12 cellular contexts compared by ENCODE assay signal in the genomic region with DNA sequence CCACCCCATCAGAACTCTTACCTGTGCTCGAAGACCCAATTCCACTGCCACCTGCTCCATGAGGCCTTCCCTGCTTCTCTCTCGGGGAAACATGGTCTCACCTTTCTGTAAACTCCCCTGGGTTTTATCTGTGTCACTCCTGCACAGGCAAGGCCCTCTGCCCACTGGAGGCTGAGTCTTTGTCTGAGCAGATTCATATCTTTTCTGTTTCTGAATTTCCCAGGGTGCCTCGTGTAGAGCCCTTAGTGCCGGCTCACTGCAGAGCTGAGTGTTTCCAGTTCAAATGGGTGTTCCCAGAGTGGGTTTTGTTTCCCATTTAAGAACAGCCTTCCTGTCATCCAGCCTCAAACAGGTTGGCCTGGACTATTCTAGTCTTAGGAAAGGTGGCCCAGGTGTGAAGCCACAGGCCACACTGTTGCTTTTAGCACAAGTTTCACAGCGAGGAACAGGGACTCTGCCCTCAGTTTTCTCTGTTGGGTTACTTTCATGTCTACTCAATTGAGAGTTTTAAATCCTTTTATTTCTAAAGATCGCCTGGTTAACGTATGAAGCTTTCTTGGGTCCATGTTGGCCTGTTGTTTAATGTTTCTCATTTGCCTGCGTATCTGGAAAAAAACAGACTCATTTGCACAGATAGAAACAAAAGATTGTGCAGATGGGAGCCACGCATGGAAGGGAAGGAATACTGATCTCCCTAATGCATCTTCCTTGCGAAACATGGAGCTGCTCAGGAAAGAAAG.
DNase-seq lines count a peak whose midpoint lies in the region; ATAC-seq and TF ChIP-seq lines count a peak whose summit lies in the region.
"Had no signal": no experiment of that assay in that cellular context is flagged by ENCODE, and none has a peak within 500 bp of the region (broad histone marks: within the 10 kb centered on the region; RNA-seq: fewer than 3 reads in every experiment).

No MANE protein-coding gene starts in this region.

- intact Hi-C loops in activated CD4-positive, alpha-beta memory T cell treated with anti-CD3 and anti-CD28 coated beads for 36 hours (cut with micrococcal nuclease): loop anchor here (2.0 kb wide), 1 partner anchor 22 kb away; no protein-coding TSS in a partner anchor

- DNase-seq in activated CD4-positive, alpha-beta memory T cell treated with anti-CD3 and anti-CD28 coated beads for 36 hours: no peak
- DNase-seq in activated CD4-positive, alpha-beta memory T cell treated with anti-CD3 and anti-CD28 coated beads, Interleukin-2, amount 10 ng/mL, durations not matched to agents 7 days and 5 days: no peak
- DNase-seq in NCI-H2107 (lab: John Stamatoyannopoulos, UW) (peak; percentile 70), brain microvascular endothelial cell (no peak), H9 (no peak)
- no peak for DNase-seq in effector memory CD8-positive, alpha-beta T cell
- DNase-seq in stimulated activated naive B cell treated with anti-CD40 and anti-IgM and Interleukin-4, amounts not matched to agents 10 μg/mL and 1 μg/mL and 100 μg/mL, for 72 hours: no peak
- DNase-seq: activated T-cell treated with anti-CD3 and anti-CD28 coated beads, Interleukin-2, amount 50 U/mL, for 1 hour; anterior cingulate cortex; stimulated activated CD4-positive, alpha-beta T cell treated with anti-CD3 and anti-CD28 coated beads, Interleukin-15, amount 100 ng/mL, for 24 hours had no signal

- no peak overlapping the region for H3K4me2 ChIP-seq in H9 (ENCODE audit: insufficient read depth, insufficient read length, low read length)

- no peak overlapping the region for H4K8ac ChIP-seq in H9 (replicated peaks; ENCODE audit: insufficient read length, low read depth, low read length)

- H3K4me1 ChIP-seq in H9 (ENCODE audit: insufficient read depth, low read length): peaks cover 7% of the 10 kb centered on the region

- no peaks in the 10 kb centered on the region for H3K36me3 ChIP-seq in brain microvascular endothelial cell (replicated peaks)

- no peak for ATAC-seq in effector memory CD8-positive, alpha-beta T cell (replicated peaks)
- no peak for ATAC-seq in stimulated activated naive B cell treated with anti-CD40 and anti-IgM and Interleukin-4, amounts not matched to agents 10 μg/mL and 1 μg/mL and 100 μg/mL, for 72 hours (replicated peaks)
- ATAC-seq in HG02642 (IDR thresholded peaks at IDR 0.05; ENCODE audit: poor library complexity, unreplicated experiment): no peak

- no peak overlapping the region for H2BK20ac ChIP-seq in H9 (ENCODE audit: low read depth, low read length, poor library complexity, severe bottlenecking)

- no peak overlapping the region for H3K14ac ChIP-seq in H9 (ENCODE audit: insufficient read depth, low read length)

- H3T11ph ChIP-seq in H9 (ENCODE audit: low read length): no peak overlapping the region

- no peak overlapping the region for H2BK12ac ChIP-seq in H9 (ENCODE audit: insufficient read length, low read depth, low read length)

- no peak overlapping the region for H3K23ac ChIP-seq in H9 (ENCODE audit: insufficient read length, low read depth, low read length)

- no peak overlapping the region for H4K91ac ChIP-seq in H9 (ENCODE audit: insufficient read length, low read depth, low read length)

- TF ChIP-seq CTCF in brain microvascular endothelial cell (IDR thresholded peaks at IDR 0.05; ENCODE audit: low read depth, low read length, missing control alignments) (no peak), H9 (conservative IDR thresholded peaks at IDR 0.05) (no peak)

- no peak overlapping the region for H2AK5ac ChIP-seq in H9 (ENCODE audit: insufficient read length, low read length)

- no peaks in the 10 kb centered on the region for H3K79me1 ChIP-seq in H9 (ENCODE audit: insufficient read depth, low read depth, low read length, poor library complexity, severe bottlenecking)

- H2BK15ac ChIP-seq in H9 (ENCODE audit: low read depth, low read length): no peak overlapping the region

- H3K18ac ChIP-seq in H9 (ENCODE audit: insufficient read length, low read depth, low read length): no peak overlapping the region

- no peaks in the 10 kb centered on the region for H3K79me2 ChIP-seq in H9 (ENCODE audit: insufficient read depth, low read length)

- no peaks in the 10 kb centered on the region for H3K9me3 ChIP-seq in H9 (ENCODE audit: control insufficient read depth, low read depth, low read length)

- H3K27ac ChIP-seq in brain microvascular endothelial cell (no peak overlapping the region), H9 (ENCODE audit: insufficient read length, low read depth, low read length) (no peak overlapping the region)

- no peaks in the 10 kb centered on the region for H3K27me3 Mint-ChIP-seq in activated CD4-positive, alpha-beta memory T cell treated with anti-CD3 and anti-CD28 coated beads for 36 hours
- H3K27me3 Mint-ChIP-seq in activated CD4-positive, alpha-beta memory T cell treated with anti-CD3 and anti-CD28 coated beads, Interleukin-2, amount 10 ng/mL, durations not matched to agents 7 days and 5 days: no peaks in the 10 kb centered on the region
- no peaks in the 10 kb centered on the region for H3K27me3 Mint-ChIP-seq in effector memory CD8-positive, alpha-beta T cell
- H3K27me3 Mint-ChIP-seq in stimulated activated naive B cell treated with anti-CD40 and anti-IgM and Interleukin-4, amounts not matched to agents 10 μg/mL and 1 μg/mL and 100 μg/mL, for 72 hours: no peaks in the 10 kb centered on the region
- H3K27me3 Mint-ChIP-seq in H9 (ENCODE audit: low read depth): no peaks in the 10 kb centered on the region
- H3K27me3 Mint-ChIP-seq: type B pancreatic cell had no signal

- POLR2A ChIA-PET in activated CD4-positive, alpha-beta memory T cell treated with anti-CD3 and anti-CD28 coated beads for 36 hours (lab: Charles Lee): interaction anchor here (2.7 kb wide), 1 partner anchor 13 kb away, joined by 7 read pairs; no protein-coding TSS in a partner anchor
- POLR2A ChIA-PET in activated CD4-positive, alpha-beta memory T cell treated with anti-CD3 and anti-CD28 coated beads, Interleukin-2, amount 10 ng/mL, durations not matched to agents 7 days and 5 days (lab: Charles Lee): no interaction called here

- no peak overlapping the region for H2BK120ac ChIP-seq in H9 (ENCODE audit: low read depth, low read length, poor library complexity, severe bottlenecking)

- H3K56ac ChIP-seq in H9 (ENCODE audit: insufficient read length, low read depth, low read length): no peak overlapping the region

- in situ Hi-C loops in brain microvascular endothelial cell (cut with HindIII; ENCODE audit: low pct_ligation_motif_present, low sequenced_read_pairs): no loop called here

- no peaks in the 10 kb centered on the region for H3K27me3 ChIP-seq in brain microvascular endothelial cell (replicated peaks)
- H3K27me3 ChIP-seq in H9 (ENCODE audit: insufficient read depth, low read length): no peaks in the 10 kb centered on the region

- H2AFZ ChIP-seq in H9 (ENCODE audit: low read length): no peak overlapping the region

- no peaks in the 10 kb centered on the region for H3K23me2 ChIP-seq in H9 (ENCODE audit: insufficient read length, low read depth, low read length, poor library complexity, severe bottlenecking)

- no CpG with 5 or more reads among the region's 10 CpGs for WGBS in H9 (ENCODE audit: extremely low coverage, insufficient read length, low lambda C conversion rate)

- no peak overlapping the region for H3K4me3 Mint-ChIP-seq in activated CD4-positive, alpha-beta memory T cell treated with anti-CD3 and anti-CD28 coated beads for 36 hours
- no peak overlapping the region for H3K4me3 Mint-ChIP-seq in activated CD4-positive, alpha-beta memory T cell treated with anti-CD3 and anti-CD28 coated beads, Interleukin-2, amount 10 ng/mL, durations not matched to agents 7 days and 5 days
- H3K4me3 Mint-ChIP-seq in effector memory CD8-positive, alpha-beta T cell: no peak overlapping the region
- peak overlapping the region in 1 of 2 donors; percentile 6 for H3K4me3 Mint-ChIP-seq in stimulated activated naive B cell treated with anti-CD40 and anti-IgM and Interleukin-4, amounts not matched to agents 10 μg/mL and 1 μg/mL and 100 μg/mL, for 72 hours
- no peak overlapping the region for H3K4me3 Mint-ChIP-seq in H9

- no peak overlapping the region for H3K9ac ChIP-seq in H9 (ENCODE audit: extremely low read depth, insufficient read length, low read length)

- no peak overlapping the region for H4K5ac ChIP-seq in H9 (ENCODE audit: insufficient read length, low read depth, low read length)

- no peaks in the 10 kb centered on the region for H3K9me3 Mint-ChIP-seq in activated CD4-positive, alpha-beta memory T cell treated with anti-CD3 and anti-CD28 coated beads for 36 hours
- H3K9me3 Mint-ChIP-seq in activated CD4-positive, alpha-beta memory T cell treated with anti-CD3 and anti-CD28 coated beads, Interleukin-2, amount 10 ng/mL, durations not matched to agents 7 days and 5 days: no peaks in the 10 kb centered on the region
- no peaks in the 10 kb centered on the region for H3K9me3 Mint-ChIP-seq in effector memory CD8-positive, alpha-beta T cell
- H3K9me3 Mint-ChIP-seq in stimulated activated naive B cell treated with anti-CD40 and anti-IgM and Interleukin-4, amounts not matched to agents 10 μg/mL and 1 μg/mL and 100 μg/mL, for 72 hours: peaks cover 0 to 1% of the 10 kb centered on the region in 2 donors
- no peaks in the 10 kb centered on the region for H3K9me3 Mint-ChIP-seq in H9
- H3K9me3 Mint-ChIP-seq: type B pancreatic cell had no signal

- H3K27ac Mint-ChIP-seq in activated CD4-positive, alpha-beta memory T cell treated with anti-CD3 and anti-CD28 coated beads for 36 hours: peak overlapping the region; percentile 4
- no peak overlapping the region for H3K27ac Mint-ChIP-seq in activated CD4-positive, alpha-beta memory T cell treated with anti-CD3 and anti-CD28 coated beads, Interleukin-2, amount 10 ng/mL, durations not matched to agents 7 days and 5 days
- H3K27ac Mint-ChIP-seq in effector memory CD8-positive, alpha-beta T cell: peak overlapping the region; percentile 7 to 38
- peak overlapping the region; percentile 3 for H3K27ac Mint-ChIP-seq in stimulated activated naive B cell treated with anti-CD40 and anti-IgM and Interleukin-4, amounts not matched to agents 10 μg/mL and 1 μg/mL and 100 μg/mL, for 72 hours
- peak overlapping the region in 1 of 3 experiments; percentile 20; a peak in 3 of 7 replicates for H3K27ac Mint-ChIP-seq in H9
- H3K27ac Mint-ChIP-seq: type B pancreatic cell had no signal

- H3K4me3 ChIP-seq in brain microvascular endothelial cell (ENCODE audit: low read depth, low read length): no peak overlapping the region

- H3K36me3 Mint-ChIP-seq in activated CD4-positive, alpha-beta memory T cell treated with anti-CD3 and anti-CD28 coated beads for 36 hours: peaks cover 1% of the 10 kb centered on the region
- H3K36me3 Mint-ChIP-seq in activated CD4-positive, alpha-beta memory T cell treated with anti-CD3 and anti-CD28 coated beads, Interleukin-2, amount 10 ng/mL, durations not matched to agents 7 days and 5 days (ENCODE audit: low read depth): peaks cover 5% of the 10 kb centered on the region
- H3K36me3 Mint-ChIP-seq in effector memory CD8-positive, alpha-beta T cell (ENCODE audit: insufficient read depth): peaks cover 2% of the 10 kb centered on the region
- H3K36me3 Mint-ChIP-seq in stimulated activated naive B cell treated with anti-CD40 and anti-IgM and Interleukin-4, amounts not matched to agents 10 μg/mL and 1 μg/mL and 100 μg/mL, for 72 hours: peaks cover 25 to 56% of the 10 kb centered on the region in 2 donors
- H3K36me3 Mint-ChIP-seq in H9 (ENCODE audit: insufficient read depth in 1 of 3, low read depth in 3 of 3): no peaks in the 10 kb centered on the region

- no peak overlapping the region for H3K4ac ChIP-seq in H9 (ENCODE audit: low read depth, low read length)

- no peaks in the 10 kb centered on the region for H4K20me1 ChIP-seq in H9 (ENCODE audit: control insufficient read depth, insufficient read depth, insufficient read length)

- no peak overlapping the region for H2BK5ac ChIP-seq in H9 (ENCODE audit: insufficient read length, low read length)

- peaks cover 61% of the 10 kb centered on the region for H3K4me1 Mint-ChIP-seq in activated CD4-positive, alpha-beta memory T cell treated with anti-CD3 and anti-CD28 coated beads for 36 hours (ENCODE audit: low read depth)
- peaks cover 32% of the 10 kb centered on the region for H3K4me1 Mint-ChIP-seq in activated CD4-positive, alpha-beta memory T cell treated with anti-CD3 and anti-CD28 coated beads, Interleukin-2, amount 10 ng/mL, durations not matched to agents 7 days and 5 days
- H3K4me1 Mint-ChIP-seq in effector memory CD8-positive, alpha-beta T cell (ENCODE audit: low read depth in 2 of 2): peaks cover 44 to 46% of the 10 kb centered on the region in 2 donors
- H3K4me1 Mint-ChIP-seq in stimulated activated naive B cell treated with anti-CD40 and anti-IgM and Interleukin-4, amounts not matched to agents 10 μg/mL and 1 μg/mL and 100 μg/mL, for 72 hours: peaks cover 55 to 81% of the 10 kb centered on the region in 2 donors
- peaks cover 28 to 40% of the 10 kb centered on the region in 2 experiments for H3K4me1 Mint-ChIP-seq in H9

- CTCF ChIA-PET in activated CD4-positive, alpha-beta memory T cell treated with anti-CD3 and anti-CD28 coated beads for 36 hours (lab: Charles Lee): interaction anchor here (0.7 to 2.1 kb wide), 3 partner anchors 53 to 242 kb away, joined by 3 to 8 read pairs (median 3); no protein-coding TSS in a partner anchor
- CTCF ChIA-PET in activated CD4-positive, alpha-beta memory T cell treated with anti-CD3 and anti-CD28 coated beads, Interleukin-2, amount 10 ng/mL, durations not matched to agents 7 days and 5 days (lab: Charles Lee): interaction anchor here (0.9 kb wide), 1 partner anchor 298 kb away, joined by 3 read pairs; no protein-coding TSS in a partner anchor
